8 cellular contexts compared by ENCODE assay signal in genomic region chr4:6855692-6856297, GRCh38. TPM values are rescaled to one million over a fixed set of nuclear protein-coding genes. Genes with fewer than 3 reads are reported as not detected.
A peak's percentile ranks its signal among the peaks of the same experiment; 100 is the strongest.
DNase-seq lines count a peak whose midpoint lies in the region; ATAC-seq and TF ChIP-seq lines count a peak whose summit lies in the region.

No MANE protein-coding gene starts in this region.

- H3K4me1 ChIP-seq in BLaER1: peaks cover 20% of the 10 kb centered on the region

- no peak for TF ChIP-seq CTCF in chondrocyte (IDR thresholded peaks at IDR 0.05)
- TF ChIP-seq CTCF in retinal pigment epithelial cell (conservative IDR thresholded peaks at IDR 0.05; ENCODE audit: low read depth, low read length): no peak

- H3K4me3 ChIP-seq in BLaER1 (no peak overlapping the region), retinal pigment epithelial cell (ENCODE audit: low read length) (no peak overlapping the region)

- H3K27me3 Mint-ChIP-seq in chondrocyte (ENCODE audit: low read depth): no peaks in the 10 kb centered on the region

- peak overlapping the region; percentile 18 for H3K4me3 Mint-ChIP-seq in chondrocyte (ENCODE audit: unreplicated experiment)

- H4K20me1 ChIP-seq in BLaER1: peaks cover 29% of the 10 kb centered on the region

- H3K9me3 Mint-ChIP-seq in chondrocyte (ENCODE audit: low read depth): no peaks in the 10 kb centered on the region

- H3K36me3 ChIP-seq in BLaER1: peaks cover 79% of the 10 kb centered on the region

- peaks cover 9% of the 10 kb centered on the region for H3K36me3 Mint-ChIP-seq in chondrocyte (ENCODE audit: low read depth)

- in situ Hi-C loops in G401 (cut with HindIII; ENCODE audit: low sequenced_read_pairs): no loop called here

- H3K27ac ChIP-seq in BLaER1: no peak overlapping the region; the same call in 1 of the 2 replicates

- H3K27me3 ChIP-seq in BLaER1: no peaks in the 10 kb centered on the region

- peak overlapping the region; percentile 23; the same call in 1 of the 2 replicates for H3K4me2 ChIP-seq in BLaER1

- H3K4me1 Mint-ChIP-seq in chondrocyte (ENCODE audit: low read depth): peaks cover 18% of the 10 kb centered on the region

- no peak overlapping the region for H3K9ac ChIP-seq in BLaER1

- ATAC-seq in GM18867 (IDR thresholded peaks at IDR 0.05; ENCODE audit: unreplicated experiment): peak; percentile 95
- peak; percentile 92 for ATAC-seq in HG03025 (IDR thresholded peaks at IDR 0.05; ENCODE audit: low FRiP score, unreplicated experiment)

- H3K9me3 ChIP-seq in BLaER1: peaks cover 22% of the 10 kb centered on the region

- peak; percentile 72 for DNase-seq in OCI-M1 (lab: John Stamatoyannopoulos, UW)
- DNase-seq in chondrocyte (ENCODE audit: low spot score): no peak
- peak; percentile 85 for DNase-seq in retinal pigment epithelial cell (ENCODE audit: low read depth)
- DNase-seq in G401 (ENCODE audit: low spot score): no peak
- DNase-seq in epidermal melanocyte (ENCODE audit: insufficient read length, low spot score): no peak

- peak overlapping the region; percentile 89 for H3K27ac Mint-ChIP-seq in chondrocyte (ENCODE audit: unreplicated experiment)

RNA-seq across cellular contexts. Expression of gene TBC1D14, which starts 53.8 kb away (rescaled TPM):
- total RNA-seq in chondrocyte: 24.2 to 29.1 TPM (median 25.2 TPM) in 3 replicates
- total RNA-seq in G401 (2014; rRNA removed; shearing (Covaris generic)): 53.5 and 58.4 TPM in 2 replicates

Comparison
In these comparisons a context has a peak if more than half of its experiments do, and no peak if none do; other contexts are left out.
1. DNase-seq: peak in OCI-M1 (single experiment) and retinal pigment epithelial cell (single experiment); none in chondrocyte (single experiment), G401 (single experiment) and epidermal melanocyte (single experiment).